Comparison of ENCODE assay signal across 23 cellular contexts in genomic region chr3:61378321-61378720, GRCh38.
"Had no signal": no experiment of that assay in that cellular context is flagged by ENCODE, and none has a peak within 500 bp of the region (broad histone marks: within the 10 kb centered on the region; RNA-seq: fewer than 3 reads in every experiment).

No MANE protein-coding gene starts in this region.

- H3K9me3 ChIP-seq: adrenal gland, SJCRH30 had no signal

- H3K36me3 ChIP-seq: adrenal gland, cardiac muscle cell, SJCRH30 had no signal

- ATAC-seq: activated CD4-positive, CD25-positive, alpha-beta regulatory T cell treated with anti-CD3 and anti-CD28 coated beads, Interleukin-2, amount 50 U/mL, for 24 hours; activated CD8-positive, alpha-beta T cell treated with anti-CD3 and anti-CD28 coated beads for 36 hours; Panc1; Right ventricle myocardium inferior had no signal

- H3K4me1 ChIP-seq: adrenal gland, SJCRH30 had no signal

- DNase-seq: activated CD4-positive, alpha-beta T cell treated with anti-CD3 and anti-CD28 coated beads for 4 hours; activated CD8-positive, alpha-beta memory T cell treated with anti-CD3 and anti-CD28 coated beads, Interleukin-2, amount 50 U/mL, for 4 hours; activated CD8-positive, alpha-beta T cell treated with anti-CD3 and anti-CD28 coated beads for 36 hours; activated naive CD4-positive, alpha-beta T cell treated with anti-CD3 and anti-CD28 coated beads, Interleukin-2, amount 50 U/mL, for 16 hours; activated naive CD8-positive, alpha-beta T cell treated with anti-CD3 and anti-CD28 coated beads, Interleukin-2, amount 10 ng/mL, durations not matched to agents 7 days and 5 days; adrenal gland; anterior cingulate cortex; Kasumi-1; KBM-7; NCI-H1048; NCI-H146; NCI-H1930; NCI-H2171; NCI-H2227 treated with DMSO at 0.1 percent for 48 hours; NCI-H526 treated with DMSO at 0.1 percent for 48 hours; NCI-H82; OCI-M1; RPMI8226 had no signal

- H3K4me3 ChIP-seq: adrenal gland, cardiac muscle cell, SJCRH30 had no signal

- H3K27ac ChIP-seq: adrenal gland, cardiac muscle cell, SJCRH30 had no signal

- H3K27me3 ChIP-seq: adrenal gland, cardiac muscle cell, SJCRH30 had no signal
